Comparison of ENCODE assay signal across 8 cellular contexts in genomic region chr19:40529093-40529954, GRCh38. TPM values are rescaled to one million over a fixed set of nuclear protein-coding genes. Genes with fewer than 3 reads are reported as not detected.
DNase-seq lines count a peak whose midpoint lies in the region; ATAC-seq and TF ChIP-seq lines count a peak whose summit lies in the region.

No MANE protein-coding gene starts in this region.

- ATAC-seq in HG03432 (IDR thresholded peaks at IDR 0.05; ENCODE audit: unreplicated experiment) (peak; percentile 63), right lobe of liver (peak; percentile 85 to 97 (median 93)), HG02678 (IDR thresholded peaks at IDR 0.05; ENCODE audit: unreplicated experiment) (no peak)

- peak overlapping the region; percentile 49 to 54 (median 53) for H3K4me3 ChIP-seq in right lobe of liver

- no peaks in the 10 kb centered on the region for H3K36me3 ChIP-seq in right lobe of liver

- no peak for TF ChIP-seq POLR2A in right lobe of liver (IDR thresholded peaks at IDR 0.05)

- DNase-seq in DMS79 treated with DMSO at 0.1 percent for 48 hours (lab: John Stamatoyannopoulos, UW) = peak; percentile 81
- peak; percentile 66 to 97 for DNase-seq in NCI-H526 (lab: John Stamatoyannopoulos, UW)
- DNase-seq in activated CD4-positive, alpha-beta T cell treated with anti-CD3 and anti-CD28 coated beads, Interleukin-2, amount 50 U/mL, for 4 hours = peak; percentile 84 to 87
- DNase-seq in dermis blood vessel endothelial cell = peak; percentile 88
- DNase-seq in right lobe of liver = peak; percentile 88 to 91 (median 88)
- DNase-seq in stimulated activated CD4-positive, alpha-beta T cell treated with anti-CD3 and anti-CD28 coated beads, Interleukin-2, amount 100 ng/mL, for 4 hours (ENCODE audit: low read depth) = peak; percentile 82

- H3K27ac ChIP-seq in right lobe of liver = no peak overlapping the region

- H3K9me3 ChIP-seq in right lobe of liver = no peaks in the 10 kb centered on the region

- intact Hi-C loops in right lobe of liver (cut with DNase I) = loop anchor here in 1 of 2 donors (10.0 kb wide), 1 partner anchor 55 kb away; no protein-coding TSS in a partner anchor

- peak; percentile 93 to 97 (median 96) for TF ChIP-seq CTCF in right lobe of liver (IDR thresholded peaks at IDR 0.05)

- no peaks in the 10 kb centered on the region for H3K4me1 ChIP-seq in right lobe of liver

- no peaks in the 10 kb centered on the region for H3K27me3 ChIP-seq in right lobe of liver

- WGBS in right lobe of liver (ENCODE audit: insufficient coverage, low coverage, low lambda C conversion rate, missing lambda C conversion rate) = 6% methylated on average over 11 of the region's 54 CpGs

RNA-seq across cellular contexts. Expression of gene SHKBP1, which starts 47.3 kb away (rescaled TPM):
- total RNA-seq in dermis blood vessel endothelial cell = 27.7 and 67.0 TPM in 2 replicates
- total RNA-seq in right lobe of liver = 10 to 100 TPM; 16.1 to 29.0 (median 22.4) TPM
